In the genomic region with DNA sequence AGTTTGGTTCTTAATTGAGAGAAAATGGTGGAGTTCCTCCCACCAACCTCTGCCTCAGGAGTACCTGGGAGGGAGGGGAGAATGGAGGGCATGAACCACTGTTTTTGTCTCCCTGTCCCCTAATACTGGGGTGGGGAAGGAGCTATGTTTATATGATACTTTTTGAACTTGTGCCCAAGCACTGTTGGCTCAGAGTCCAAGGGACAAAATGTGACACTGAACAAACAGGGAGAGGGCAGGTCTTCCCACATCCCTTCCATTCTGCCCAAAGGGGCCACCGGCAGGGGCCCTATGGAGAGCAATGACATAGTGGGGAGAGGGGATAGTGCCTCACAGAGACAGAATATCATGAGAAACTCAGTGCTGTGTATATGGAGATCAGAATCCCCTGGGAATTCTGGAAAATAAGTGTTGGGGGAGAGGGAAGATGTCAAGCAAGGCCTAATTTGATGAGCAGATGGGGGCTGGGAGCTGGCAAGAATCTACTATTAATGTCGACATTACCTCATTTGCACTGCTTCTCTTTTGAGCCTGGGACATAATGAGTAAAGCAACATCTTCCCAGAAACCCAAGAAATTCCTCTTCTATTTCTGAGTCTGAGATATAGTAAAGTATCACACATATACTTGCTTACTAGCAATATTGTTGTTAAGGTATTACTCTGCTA, we compare ENCODE assay signal across 1 cellular context.
TF ChIP-seq lines count a peak whose summit lies in the region.

No MANE protein-coding gene starts in this region.

TF ChIP-seq in H1, 55 proteins besides CTCF, POLR2A, EP300 and RAD21 (continued from another document):
- TF ChIP-seq, protein P1, sequence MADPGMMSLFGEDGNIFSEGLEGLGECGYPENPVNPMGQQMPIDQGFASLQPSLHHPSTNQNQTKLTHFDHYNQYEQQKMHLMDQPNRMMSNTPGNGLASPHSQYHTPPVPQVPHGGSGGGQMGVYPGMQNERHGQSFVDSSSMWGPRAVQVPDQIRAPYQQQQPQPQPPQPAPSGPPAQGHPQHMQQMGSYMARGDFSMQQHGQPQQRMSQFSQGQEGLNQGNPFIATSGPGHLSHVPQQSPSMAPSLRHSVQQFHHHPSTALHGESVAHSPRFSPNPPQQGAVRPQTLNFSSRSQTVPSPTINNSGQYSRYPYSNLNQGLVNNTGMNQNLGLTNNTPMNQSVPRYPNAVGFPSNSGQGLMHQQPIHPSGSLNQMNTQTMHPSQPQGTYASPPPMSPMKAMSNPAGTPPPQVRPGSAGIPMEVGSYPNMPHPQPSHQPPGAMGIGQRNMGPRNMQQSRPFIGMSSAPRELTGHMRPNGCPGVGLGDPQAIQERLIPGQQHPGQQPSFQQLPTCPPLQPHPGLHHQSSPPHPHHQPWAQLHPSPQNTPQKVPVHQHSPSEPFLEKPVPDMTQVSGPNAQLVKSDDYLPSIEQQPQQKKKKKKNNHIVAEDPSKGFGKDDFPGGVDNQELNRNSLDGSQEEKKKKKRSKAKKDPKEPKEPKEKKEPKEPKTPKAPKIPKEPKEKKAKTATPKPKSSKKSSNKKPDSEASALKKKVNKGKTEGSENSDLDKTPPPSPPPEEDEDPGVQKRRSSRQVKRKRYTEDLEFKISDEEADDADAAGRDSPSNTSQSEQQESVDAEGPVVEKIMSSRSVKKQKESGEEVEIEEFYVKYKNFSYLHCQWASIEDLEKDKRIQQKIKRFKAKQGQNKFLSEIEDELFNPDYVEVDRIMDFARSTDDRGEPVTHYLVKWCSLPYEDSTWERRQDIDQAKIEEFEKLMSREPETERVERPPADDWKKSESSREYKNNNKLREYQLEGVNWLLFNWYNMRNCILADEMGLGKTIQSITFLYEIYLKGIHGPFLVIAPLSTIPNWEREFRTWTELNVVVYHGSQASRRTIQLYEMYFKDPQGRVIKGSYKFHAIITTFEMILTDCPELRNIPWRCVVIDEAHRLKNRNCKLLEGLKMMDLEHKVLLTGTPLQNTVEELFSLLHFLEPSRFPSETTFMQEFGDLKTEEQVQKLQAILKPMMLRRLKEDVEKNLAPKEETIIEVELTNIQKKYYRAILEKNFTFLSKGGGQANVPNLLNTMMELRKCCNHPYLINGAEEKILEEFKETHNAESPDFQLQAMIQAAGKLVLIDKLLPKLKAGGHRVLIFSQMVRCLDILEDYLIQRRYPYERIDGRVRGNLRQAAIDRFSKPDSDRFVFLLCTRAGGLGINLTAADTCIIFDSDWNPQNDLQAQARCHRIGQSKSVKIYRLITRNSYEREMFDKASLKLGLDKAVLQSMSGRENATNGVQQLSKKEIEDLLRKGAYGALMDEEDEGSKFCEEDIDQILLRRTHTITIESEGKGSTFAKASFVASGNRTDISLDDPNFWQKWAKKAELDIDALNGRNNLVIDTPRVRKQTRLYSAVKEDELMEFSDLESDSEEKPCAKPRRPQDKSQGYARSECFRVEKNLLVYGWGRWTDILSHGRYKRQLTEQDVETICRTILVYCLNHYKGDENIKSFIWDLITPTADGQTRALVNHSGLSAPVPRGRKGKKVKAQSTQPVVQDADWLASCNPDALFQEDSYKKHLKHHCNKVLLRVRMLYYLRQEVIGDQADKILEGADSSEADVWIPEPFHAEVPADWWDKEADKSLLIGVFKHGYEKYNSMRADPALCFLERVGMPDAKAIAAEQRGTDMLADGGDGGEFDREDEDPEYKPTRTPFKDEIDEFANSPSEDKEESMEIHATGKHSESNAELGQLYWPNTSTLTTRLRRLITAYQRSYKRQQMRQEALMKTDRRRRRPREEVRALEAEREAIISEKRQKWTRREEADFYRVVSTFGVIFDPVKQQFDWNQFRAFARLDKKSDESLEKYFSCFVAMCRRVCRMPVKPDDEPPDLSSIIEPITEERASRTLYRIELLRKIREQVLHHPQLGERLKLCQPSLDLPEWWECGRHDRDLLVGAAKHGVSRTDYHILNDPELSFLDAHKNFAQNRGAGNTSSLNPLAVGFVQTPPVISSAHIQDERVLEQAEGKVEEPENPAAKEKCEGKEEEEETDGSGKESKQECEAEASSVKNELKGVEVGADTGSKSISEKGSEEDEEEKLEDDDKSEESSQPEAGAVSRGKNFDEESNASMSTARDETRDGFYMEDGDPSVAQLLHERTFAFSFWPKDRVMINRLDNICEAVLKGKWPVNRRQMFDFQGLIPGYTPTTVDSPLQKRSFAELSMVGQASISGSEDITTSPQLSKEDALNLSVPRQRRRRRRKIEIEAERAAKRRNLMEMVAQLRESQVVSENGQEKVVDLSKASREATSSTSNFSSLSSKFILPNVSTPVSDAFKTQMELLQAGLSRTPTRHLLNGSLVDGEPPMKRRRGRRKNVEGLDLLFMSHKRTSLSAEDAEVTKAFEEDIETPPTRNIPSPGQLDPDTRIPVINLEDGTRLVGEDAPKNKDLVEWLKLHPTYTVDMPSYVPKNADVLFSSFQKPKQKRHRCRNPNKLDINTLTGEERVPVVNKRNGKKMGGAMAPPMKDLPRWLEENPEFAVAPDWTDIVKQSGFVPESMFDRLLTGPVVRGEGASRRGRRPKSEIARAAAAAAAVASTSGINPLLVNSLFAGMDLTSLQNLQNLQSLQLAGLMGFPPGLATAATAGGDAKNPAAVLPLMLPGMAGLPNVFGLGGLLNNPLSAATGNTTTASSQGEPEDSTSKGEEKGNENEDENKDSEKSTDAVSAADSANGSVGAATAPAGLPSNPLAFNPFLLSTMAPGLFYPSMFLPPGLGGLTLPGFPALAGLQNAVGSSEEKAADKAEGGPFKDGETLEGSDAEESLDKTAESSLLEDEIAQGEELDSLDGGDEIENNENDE (IDR thresholded peaks at IDR 0.05; ENCODE audit: insufficient replicate concordance, low read length) = no peak
- TF ChIP-seq POLR2AphosphoS5 (IDR thresholded peaks at IDR 0.05; ENCODE audit: low read depth, low read length) (no peak), KDM5A (IDR thresholded peaks at IDR 0.05; ENCODE audit: low read length) (no peak), SUZ12 (IDR thresholded peaks at IDR 0.05; ENCODE audit: low read length) (no peak), ATF2 (IDR thresholded peaks at IDR 0.05; ENCODE audit: low read length) (no peak), CBX5 (IDR thresholded peaks at IDR 0.05; ENCODE audit: low read depth, low read length) (no peak), CREB1 (IDR thresholded peaks at IDR 0.05) (no peak), EGR1 (IDR thresholded peaks at IDR 0.05; ENCODE audit: borderline replicate concordance, low read depth, low read length) (no peak), SRF (IDR thresholded peaks at IDR 0.05; ENCODE audit: low read depth, low read length) (no peak), BCL11A (IDR thresholded peaks at IDR 0.05; ENCODE audit: low read depth in 2 of 2, low read length in 2 of 2) (no peak), SAP30 (IDR thresholded peaks at IDR 0.05; ENCODE audit: insufficient read depth, insufficient replicate concordance, low read length) (no peak), MAFK (IDR thresholded peaks at IDR 0.05; ENCODE audit: low read depth, low read length) (no peak), TBP (IDR thresholded peaks at IDR 0.05; ENCODE audit: low read depth, low read length) (no peak), BACH1 (IDR thresholded peaks at IDR 0.05; ENCODE audit: low read length) (no peak), ZNF274 (IDR thresholded peaks at IDR 0.05; ENCODE audit: borderline replicate concordance, extremely low read depth, low read length) (no peak), HDAC6 (IDR thresholded peaks at IDR 0.05; ENCODE audit: low read depth, low read length) (no peak), SIN3A (conservative IDR thresholded peaks at IDR 0.05 in 1 of 2, IDR thresholded peaks at IDR 0.05 in 1 of 2; ENCODE audit: low read depth in 1 of 2, low read length in 2 of 2) (no peak), CTBP2 (IDR thresholded peaks at IDR 0.05; ENCODE audit: borderline replicate concordance, insufficient read depth, insufficient read length, low read length) (no peak)
- TF ChIP-seq, protein P2, sequence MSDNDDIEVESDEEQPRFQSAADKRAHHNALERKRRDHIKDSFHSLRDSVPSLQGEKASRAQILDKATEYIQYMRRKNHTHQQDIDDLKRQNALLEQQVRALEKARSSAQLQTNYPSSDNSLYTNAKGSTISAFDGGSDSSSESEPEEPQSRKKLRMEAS (IDR thresholded peaks at IDR 0.05) = no peak
TF ChIP-seq in H1: peak in this region for 0.
